ENCODE assay signal across 1 cellular context in the genomic region with DNA sequence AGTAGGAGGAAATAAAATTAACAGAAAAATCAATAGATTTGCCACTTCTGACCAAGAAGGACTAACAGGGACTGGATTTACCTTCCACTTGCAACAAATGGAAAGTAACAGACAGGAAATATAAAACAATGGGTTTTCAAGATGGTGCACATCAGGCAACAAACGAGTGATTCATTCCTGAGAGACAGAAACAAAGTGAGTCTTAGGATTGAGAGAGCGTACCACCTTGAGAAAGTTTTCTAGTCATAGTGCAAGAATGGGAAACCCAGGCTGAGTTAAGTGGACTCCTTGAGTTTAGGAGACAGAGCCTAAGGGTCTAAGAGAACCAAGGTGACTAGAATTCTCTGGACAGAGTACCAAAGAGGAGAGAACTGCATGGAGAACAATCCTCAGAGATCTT.
TF ChIP-seq lines count a peak whose summit lies in the region.

No MANE protein-coding gene starts in this region.

TF ChIP-seq in endothelial cell of umbilical vein, 7 proteins besides CTCF, POLR2A, EP300 and RAD21:
- TF ChIP-seq JUN (IDR thresholded peaks at IDR 0.05; ENCODE audit: borderline replicate concordance, insufficient read depth, insufficient read length, low read depth): no peak
- no peak for TF ChIP-seq MAX (IDR thresholded peaks at IDR 0.05; ENCODE audit: insufficient read depth, insufficient read length)
- no peak for TF ChIP-seq EZH2 (IDR thresholded peaks at IDR 0.05; ENCODE audit: borderline replicate concordance, low read depth, low read length, severe bottlenecking)
- no peak for TF ChIP-seq FOS (IDR thresholded peaks at IDR 0.05; ENCODE audit: borderline replicate concordance, insufficient read depth, low read length)
- TF ChIP-seq POLR2AphosphoS5 (IDR thresholded peaks at IDR 0.05; ENCODE audit: insufficient read depth, low read depth, low read length): no peak
- no peak for TF ChIP-seq MYC (IDR thresholded peaks at IDR 0.05; ENCODE audit: low read depth, low read length)
- no peak for TF ChIP-seq GATA2 (IDR thresholded peaks at IDR 0.05; ENCODE audit: insufficient read depth, insufficient read length, low read depth, low read length)
